Comparison of ENCODE assay signal across 14 cellular contexts in the genomic region with DNA sequence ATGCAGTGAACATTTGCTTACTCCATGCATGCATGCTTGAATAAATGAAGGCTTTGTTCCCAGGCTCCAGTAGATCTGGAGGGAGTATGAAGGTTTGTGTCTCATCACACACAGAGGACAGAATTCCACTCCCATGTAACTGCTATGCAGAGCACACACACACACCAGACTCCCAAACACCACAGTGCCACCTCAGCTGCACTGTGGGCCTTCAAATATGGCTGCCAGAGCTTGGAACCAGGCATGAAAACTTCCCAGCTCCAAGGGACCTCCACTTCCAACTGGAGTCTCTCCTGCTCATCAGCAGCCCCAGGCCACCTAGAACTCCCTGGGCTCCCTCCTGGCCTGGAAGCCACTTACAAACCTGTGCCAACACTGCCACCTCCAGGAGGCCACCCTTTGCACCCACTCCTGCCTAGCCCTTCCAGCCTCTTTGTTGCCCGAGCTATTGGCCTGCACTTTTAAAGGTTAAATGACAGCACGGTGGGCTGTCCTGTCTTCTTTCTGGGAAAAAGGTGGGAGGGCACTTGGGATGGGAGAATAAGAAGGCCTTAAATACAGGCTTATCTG.
DNase-seq lines count a peak whose midpoint lies in the region; TF ChIP-seq lines count a peak whose summit lies in the region.
"Had no signal": no experiment of that assay in that cellular context is flagged by ENCODE, and none has a peak within 500 bp of the region (broad histone marks: within the 10 kb centered on the region; RNA-seq: fewer than 3 reads in every experiment).

No MANE protein-coding gene starts in this region.

- no peak overlapping the region for H3K9ac ChIP-seq in OCI-LY1 (ENCODE audit: low read length)

- DNase-seq in AG09319 (ENCODE audit: extremely low read depth, low read depth) (no peak), GM12865 (ENCODE audit: low read depth) (peak; percentile 50), foreskin melanocyte (peak; percentile 1), NCI-H1105 treated with DMSO at 0.1 percent for 48 hours (lab: John Stamatoyannopoulos, UW) (no peak), HPDE6-E6E7 (ENCODE audit: extremely low spot score) (no peak), HUDEP-2 (lab: John Stamatoyannopoulos, UW; ENCODE audit: unreplicated experiment in 76 of 76) (no peak), NCI-H2196 treated with DMSO at 0.1 percent for 48 hours (lab: John Stamatoyannopoulos, UW; ENCODE audit: unreplicated experiment) (no peak)
- DNase-seq: activated B cell treated with CpG ODN at 0.5 μM for 24 hours, DMS79, kidney glomerular epithelial cell, PC-9 had no signal

- H3K4me3 ChIP-seq in GM12865 (ENCODE audit: low read depth, low read length) (no peak overlapping the region), OCI-LY1 (ENCODE audit: low read depth, low read length, poor library complexity, severe bottlenecking) (no peak overlapping the region)
- H3K4me3 ChIP-seq: HAP-1, PC-9 had no signal

- no peaks in the 10 kb centered on the region for H3K36me3 ChIP-seq in OCI-LY1 (ENCODE audit: insufficient read depth, low read length)
- H3K36me3 ChIP-seq: HAP-1 had no signal

- H3K9me3 ChIP-seq in OCI-LY1 (ENCODE audit: low read length), result no peaks in the 10 kb centered on the region
- H3K9me3 ChIP-seq: HAP-1 had no signal

- no peaks in the 10 kb centered on the region for H4K20me1 ChIP-seq in OCI-LY1 (ENCODE audit: insufficient read depth, low read length)

- TF ChIP-seq CTCF in AG09319 (IDR thresholded peaks at IDR 0.05; ENCODE audit: low read depth, low read length), result peak; percentile 6
- no peak for TF ChIP-seq CTCF in GM12865 (IDR thresholded peaks at IDR 0.05; ENCODE audit: insufficient read depth, low read depth, low read length, missing control alignments)
- peak; percentile 15; the same call in 1 of the 2 replicates for TF ChIP-seq CTCF in OCI-LY1 (IDR thresholded peaks at IDR 0.05; ENCODE audit: low read length)

- H3K79me2 ChIP-seq in OCI-LY1 (ENCODE audit: insufficient read depth, low read length), result no peaks in the 10 kb centered on the region

- H2AFZ ChIP-seq in OCI-LY1 (ENCODE audit: low read length), result no peak overlapping the region
- H2AFZ ChIP-seq: PC-9 had no signal

- no peaks in the 10 kb centered on the region for H3K27me3 ChIP-seq in OCI-LY1 (ENCODE audit: insufficient read depth, low read length)

- no peaks in the 10 kb centered on the region for H3F3A ChIP-seq in OCI-LY1 (ENCODE audit: insufficient read depth, low read length)

- H3K4me2 ChIP-seq in OCI-LY1 (ENCODE audit: low read length), result no peak overlapping the region
- H3K4me2 ChIP-seq: PC-9 had no signal

- no peak overlapping the region for H3K27ac ChIP-seq in OCI-LY1 (ENCODE audit: low read depth, low read length, poor library complexity, severe bottlenecking)
- H3K27ac ChIP-seq: HL-60, PC-9 had no signal

- H3K9me2 ChIP-seq in OCI-LY1 (ENCODE audit: low read depth, low read length), result no peaks in the 10 kb centered on the region

- H3K4me1 ChIP-seq in OCI-LY1 (ENCODE audit: insufficient read depth, low read length, severe bottlenecking), result no peaks in the 10 kb centered on the region

Comparison
In these comparisons a context has a peak if more than half of its experiments do, and no peak if none do; other contexts are left out.
1. DNase-seq: peak in GM12865 (single experiment) and foreskin melanocyte (single experiment); none in AG09319 (single experiment), NCI-H1105 treated with DMSO at 0.1 percent for 48 hours (single experiment), HPDE6-E6E7 (single experiment), HUDEP-2 (0 of 76) and NCI-H2196 treated with DMSO at 0.1 percent for 48 hours (single experiment).